ENCODE assay signal across 8 cellular contexts in genomic region chr14:59484611-59485174, GRCh38. TPM values are rescaled to one million over a fixed set of nuclear protein-coding genes. Genes with fewer than 3 reads are reported as not detected.
DNase-seq lines count a peak whose midpoint lies in the region; ATAC-seq and FAIRE-seq lines count a peak whose summit lies in the region.

No MANE protein-coding gene starts in this region.

- peak overlapping the region; percentile 91 for H3K4me3 Mint-ChIP-seq in activated T-helper 2 cell treated with anti-CD3 and anti-CD28 coated beads, Interferon-gamma antibody, Interleukin-2, Interleukin-4, amounts not matched to agents 10 μg/mL and 5 μg/mL and 100 μg/mL, durations not matched to agents 14 hours and 24 hours and 36 hours (ENCODE audit: low read depth)
- H3K4me3 Mint-ChIP-seq in stimulated activated effector memory CD8-positive, alpha-beta T cell treated with anti-CD3 and anti-CD28 coated beads, Interleukin-12 subunit alpha, Interleukin-12 subunit beta, amount 100 ng/mL, for 72 hours = peak overlapping the region; percentile 80

- intact Hi-C loops in activated T-helper 2 cell treated with anti-CD3 and anti-CD28 coated beads, Interferon-gamma antibody, Interleukin-2, Interleukin-4, amounts not matched to agents 10 μg/mL and 5 μg/mL and 100 μg/mL, durations not matched to agents 14 hours and 24 hours and 36 hours (cut with micrococcal nuclease) = loop anchor here (1.0 to 10.0 kb wide), 5 partner anchors 20 to 1057 kb away; partner anchors contain the start of genes DAAM1, KIAA0586, PCNX4 and TIMM9

- DNase-seq in GF-D8 (lab: John Stamatoyannopoulos, UW) = peak; percentile 46
- no peak for DNase-seq in activated T-helper 2 cell treated with anti-CD3 and anti-CD28 coated beads, Interferon-gamma antibody, Interleukin-2, Interleukin-4, amounts not matched to agents 10 μg/mL and 5 μg/mL and 100 μg/mL, durations not matched to agents 14 hours and 24 hours and 36 hours (ENCODE audit: low spot score)
- DNase-seq in stimulated activated effector memory CD8-positive, alpha-beta T cell treated with anti-CD3 and anti-CD28 coated beads, Interleukin-12 subunit alpha, Interleukin-12 subunit beta, amount 100 ng/mL, for 72 hours (ENCODE audit: low spot score in 2 of 2) = no peak
- no peak for DNase-seq in RCC 7860 (ENCODE audit: low spot score)
- DNase-seq in stimulated activated CD4-positive, alpha-beta T cell treated with anti-CD3 and anti-CD28 coated beads, Interleukin-2, amount 100 ng/mL, for 48 hours = no peak

- no peaks in the 10 kb centered on the region for H3K27me3 Mint-ChIP-seq in activated T-helper 2 cell treated with anti-CD3 and anti-CD28 coated beads, Interferon-gamma antibody, Interleukin-2, Interleukin-4, amounts not matched to agents 10 μg/mL and 5 μg/mL and 100 μg/mL, durations not matched to agents 14 hours and 24 hours and 36 hours (ENCODE audit: low read depth)

- FAIRE-seq in RCC 7860 (lab: Jason Lieb, UNC) = no peak

- ATAC-seq in GM21528 (IDR thresholded peaks at IDR 0.05; ENCODE audit: low FRiP score, unreplicated experiment) = peak; percentile 53
- ATAC-seq in stimulated activated effector memory CD8-positive, alpha-beta T cell treated with anti-CD3 and anti-CD28 coated beads, Interleukin-12 subunit alpha, Interleukin-12 subunit beta, amount 100 ng/mL, for 72 hours = peak; percentile 70

- H3K27ac Mint-ChIP-seq in activated T-helper 2 cell treated with anti-CD3 and anti-CD28 coated beads, Interferon-gamma antibody, Interleukin-2, Interleukin-4, amounts not matched to agents 10 μg/mL and 5 μg/mL and 100 μg/mL, durations not matched to agents 14 hours and 24 hours and 36 hours = peak overlapping the region; percentile 84
- H3K27ac Mint-ChIP-seq in stimulated activated effector memory CD8-positive, alpha-beta T cell treated with anti-CD3 and anti-CD28 coated beads, Interleukin-12 subunit alpha, Interleukin-12 subunit beta, amount 100 ng/mL, for 72 hours = peak overlapping the region; percentile 87

- peak overlapping the region; percentile 84 for H3K9ac ChIP-seq in HUES6 (ENCODE audit: low read length)

- peaks cover 13% of the 10 kb centered on the region for H3K4me1 ChIP-seq in HUES6 (ENCODE audit: control insufficient read depth, insufficient read depth, low read length)

- no peaks in the 10 kb centered on the region for H3K9me3 Mint-ChIP-seq in activated T-helper 2 cell treated with anti-CD3 and anti-CD28 coated beads, Interferon-gamma antibody, Interleukin-2, Interleukin-4, amounts not matched to agents 10 μg/mL and 5 μg/mL and 100 μg/mL, durations not matched to agents 14 hours and 24 hours and 36 hours
- H3K9me3 Mint-ChIP-seq in stimulated activated effector memory CD8-positive, alpha-beta T cell treated with anti-CD3 and anti-CD28 coated beads, Interleukin-12 subunit alpha, Interleukin-12 subunit beta, amount 100 ng/mL, for 72 hours = no peaks in the 10 kb centered on the region

- H3K27ac ChIP-seq in HUES6 (ENCODE audit: low read depth, low read length) = peak overlapping the region; percentile 73; the same call in 1 of the 2 replicates

- peaks cover 29% of the 10 kb centered on the region for H3K36me3 Mint-ChIP-seq in activated T-helper 2 cell treated with anti-CD3 and anti-CD28 coated beads, Interferon-gamma antibody, Interleukin-2, Interleukin-4, amounts not matched to agents 10 μg/mL and 5 μg/mL and 100 μg/mL, durations not matched to agents 14 hours and 24 hours and 36 hours (ENCODE audit: low read depth)
- peaks cover 20% of the 10 kb centered on the region for H3K36me3 Mint-ChIP-seq in stimulated activated effector memory CD8-positive, alpha-beta T cell treated with anti-CD3 and anti-CD28 coated beads, Interleukin-12 subunit alpha, Interleukin-12 subunit beta, amount 100 ng/mL, for 72 hours

- H3K9me3 ChIP-seq in HUES6 (ENCODE audit: control insufficient read depth, insufficient read depth, low read depth, low read length) = no peaks in the 10 kb centered on the region

- peaks cover 52% of the 10 kb centered on the region for H3K4me1 Mint-ChIP-seq in activated T-helper 2 cell treated with anti-CD3 and anti-CD28 coated beads, Interferon-gamma antibody, Interleukin-2, Interleukin-4, amounts not matched to agents 10 μg/mL and 5 μg/mL and 100 μg/mL, durations not matched to agents 14 hours and 24 hours and 36 hours (ENCODE audit: low read depth)
- H3K4me1 Mint-ChIP-seq in stimulated activated effector memory CD8-positive, alpha-beta T cell treated with anti-CD3 and anti-CD28 coated beads, Interleukin-12 subunit alpha, Interleukin-12 subunit beta, amount 100 ng/mL, for 72 hours = peaks cover 64% of the 10 kb centered on the region

- H3K36me3 ChIP-seq in HUES6 (ENCODE audit: control insufficient read depth, insufficient read depth, low read length) = peaks cover 23% of the 10 kb centered on the region

- no peaks in the 10 kb centered on the region for H3K27me3 ChIP-seq in HUES6 (ENCODE audit: control insufficient read depth, insufficient read depth, low read length)

- peak overlapping the region; percentile 83 for H3K4me3 ChIP-seq in HUES6 (ENCODE audit: low read depth, low read length)
- H3K4me3 ChIP-seq in iPS-11a (ENCODE audit: low read depth, low read length) = peak overlapping the region; percentile 93

RNA-seq across cellular contexts. Expression of gene JKAMP, which starts 0.4 kb away (rescaled TPM):
- 26.0 and 29.6 TPM in 2 replicates for total RNA-seq in activated T-helper 2 cell treated with anti-CD3 and anti-CD28 coated beads, Interferon-gamma antibody, Interleukin-2, Interleukin-4, amounts not matched to agents 10 μg/mL and 5 μg/mL and 100 μg/mL, durations not matched to agents 14 hours and 24 hours and 36 hours

RNA-seq across cellular contexts. Expression of gene L3HYPDH, which starts 0.5 kb away (rescaled TPM):
- 14.2 and 15.9 TPM in 2 replicates for total RNA-seq in activated T-helper 2 cell treated with anti-CD3 and anti-CD28 coated beads, Interferon-gamma antibody, Interleukin-2, Interleukin-4, amounts not matched to agents 10 μg/mL and 5 μg/mL and 100 μg/mL, durations not matched to agents 14 hours and 24 hours and 36 hours

RNA-seq across cellular contexts. Expression of gene GPR135, which starts 19.5 kb away (rescaled TPM):
- total RNA-seq in activated T-helper 2 cell treated with anti-CD3 and anti-CD28 coated beads, Interferon-gamma antibody, Interleukin-2, Interleukin-4, amounts not matched to agents 10 μg/mL and 5 μg/mL and 100 μg/mL, durations not matched to agents 14 hours and 24 hours and 36 hours = 1.6 and 2.4 TPM in 2 replicates
